In the genomic region with DNA sequence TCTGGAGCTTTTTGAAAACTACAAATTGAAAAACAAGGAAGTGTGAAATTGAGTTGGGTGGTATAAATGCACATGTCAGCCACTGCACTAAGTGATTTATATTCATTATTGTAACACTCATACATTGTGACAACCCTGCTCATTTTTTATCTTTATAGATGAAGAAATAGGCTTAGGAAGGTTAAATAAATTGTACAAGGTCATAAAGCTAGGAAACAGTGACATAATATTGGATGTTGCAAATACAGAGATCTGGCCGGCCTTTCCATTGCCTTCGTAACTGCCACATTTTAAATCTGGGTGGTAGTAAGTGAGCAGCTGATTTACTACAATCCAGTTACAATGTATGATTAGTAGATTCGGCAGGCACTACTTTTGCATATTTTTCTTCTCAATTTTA, we compare ENCODE assay signal across 1 cellular context.
TF ChIP-seq lines count a peak whose summit lies in the region.

No MANE protein-coding gene starts in this region.

TF ChIP-seq in SK-N-SH, 30 proteins besides CTCF, POLR2A, EP300 and RAD21 (continued from another document):
- TF ChIP-seq, protein P1, sequence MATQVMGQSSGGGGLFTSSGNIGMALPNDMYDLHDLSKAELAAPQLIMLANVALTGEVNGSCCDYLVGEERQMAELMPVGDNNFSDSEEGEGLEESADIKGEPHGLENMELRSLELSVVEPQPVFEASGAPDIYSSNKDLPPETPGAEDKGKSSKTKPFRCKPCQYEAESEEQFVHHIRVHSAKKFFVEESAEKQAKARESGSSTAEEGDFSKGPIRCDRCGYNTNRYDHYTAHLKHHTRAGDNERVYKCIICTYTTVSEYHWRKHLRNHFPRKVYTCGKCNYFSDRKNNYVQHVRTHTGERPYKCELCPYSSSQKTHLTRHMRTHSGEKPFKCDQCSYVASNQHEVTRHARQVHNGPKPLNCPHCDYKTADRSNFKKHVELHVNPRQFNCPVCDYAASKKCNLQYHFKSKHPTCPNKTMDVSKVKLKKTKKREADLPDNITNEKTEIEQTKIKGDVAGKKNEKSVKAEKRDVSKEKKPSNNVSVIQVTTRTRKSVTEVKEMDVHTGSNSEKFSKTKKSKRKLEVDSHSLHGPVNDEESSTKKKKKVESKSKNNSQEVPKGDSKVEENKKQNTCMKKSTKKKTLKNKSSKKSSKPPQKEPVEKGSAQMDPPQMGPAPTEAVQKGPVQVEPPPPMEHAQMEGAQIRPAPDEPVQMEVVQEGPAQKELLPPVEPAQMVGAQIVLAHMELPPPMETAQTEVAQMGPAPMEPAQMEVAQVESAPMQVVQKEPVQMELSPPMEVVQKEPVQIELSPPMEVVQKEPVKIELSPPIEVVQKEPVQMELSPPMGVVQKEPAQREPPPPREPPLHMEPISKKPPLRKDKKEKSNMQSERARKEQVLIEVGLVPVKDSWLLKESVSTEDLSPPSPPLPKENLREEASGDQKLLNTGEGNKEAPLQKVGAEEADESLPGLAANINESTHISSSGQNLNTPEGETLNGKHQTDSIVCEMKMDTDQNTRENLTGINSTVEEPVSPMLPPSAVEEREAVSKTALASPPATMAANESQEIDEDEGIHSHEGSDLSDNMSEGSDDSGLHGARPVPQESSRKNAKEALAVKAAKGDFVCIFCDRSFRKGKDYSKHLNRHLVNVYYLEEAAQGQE (IDR thresholded peaks at IDR 0.05; ENCODE audit: low read depth, low read length) = no peak
- TF ChIP-seq FOSL2 (IDR thresholded peaks at IDR 0.05; ENCODE audit: borderline replicate concordance, low read depth) = no peak
- TF ChIP-seq TEAD4 (IDR thresholded peaks at IDR 0.05; ENCODE audit: borderline replicate concordance, insufficient read depth) = no peak
